ENCODE assay signal across 15 cellular contexts in the genomic region with DNA sequence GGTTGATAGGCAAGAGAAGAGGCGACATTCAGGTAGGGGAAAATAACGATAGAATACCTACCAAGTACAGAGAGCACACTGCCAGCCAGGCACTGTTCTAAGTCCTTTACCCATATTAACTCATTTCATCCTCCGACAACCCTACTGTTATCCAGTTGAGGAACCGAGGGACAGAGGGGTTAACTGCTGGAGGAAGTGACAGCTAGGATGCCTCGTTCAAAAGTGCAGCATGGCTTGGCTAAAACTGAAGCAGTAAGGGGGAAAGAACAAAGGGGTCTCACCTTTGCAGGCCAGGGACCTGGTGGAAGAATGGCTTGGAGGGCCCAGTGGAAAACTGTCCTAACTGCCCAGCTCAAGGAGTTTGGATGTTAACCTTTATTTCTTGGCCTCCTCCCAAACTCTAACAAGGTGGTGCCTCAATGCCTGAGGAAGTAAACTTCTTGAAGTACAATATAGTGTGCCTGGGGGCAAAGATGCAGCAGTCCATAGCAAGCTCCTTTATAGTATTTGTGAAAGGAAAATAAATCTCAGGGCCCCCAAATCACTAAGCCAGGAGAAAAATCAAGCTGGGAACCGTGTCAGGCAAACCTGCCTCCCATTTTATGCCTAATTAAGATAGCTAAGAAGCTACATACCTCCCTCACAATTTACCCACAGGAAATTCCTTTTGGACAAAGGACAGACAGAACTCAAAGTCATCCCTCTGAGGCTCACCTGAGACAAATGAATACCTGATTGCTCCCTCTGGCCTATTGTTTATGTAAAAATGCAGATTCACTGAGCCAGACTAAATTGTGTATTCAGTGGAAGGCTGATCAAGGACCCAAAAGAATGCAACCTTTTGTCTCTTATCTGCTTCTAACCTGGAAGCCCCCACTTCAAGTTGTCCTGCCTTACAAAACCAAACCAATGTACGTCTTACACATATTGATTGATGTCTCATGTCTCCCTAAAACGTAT. TPM values are rescaled to one million over a fixed set of nuclear protein-coding genes. Genes with fewer than 3 reads are reported as not detected.
DNase-seq lines count a peak whose midpoint lies in the region; ATAC-seq and TF ChIP-seq lines count a peak whose summit lies in the region.
"Had no signal": no experiment of that assay in that cellular context is flagged by ENCODE, and none has a peak within 500 bp of the region (broad histone marks: within the 10 kb centered on the region; RNA-seq: fewer than 3 reads in every experiment).

No MANE protein-coding gene starts in this region.

- H2AFZ ChIP-seq in osteoblast (ENCODE audit: low read length), result no peak overlapping the region

- H3K4me1 Mint-ChIP-seq in activated CD4-positive, alpha-beta T cell treated with anti-CD3 and anti-CD28 coated beads, Interleukin-2, amount 10 ng/mL, durations not matched to agents 24 days and 14 days, result peaks cover 5% of the 10 kb centered on the region
- peaks cover 18% of the 10 kb centered on the region for H3K4me1 Mint-ChIP-seq in endothelial cell (ENCODE audit: unreplicated experiment)

- H3K27me3 Mint-ChIP-seq in activated CD4-positive, alpha-beta T cell treated with anti-CD3 and anti-CD28 coated beads, Interleukin-2, amount 10 ng/mL, durations not matched to agents 24 days and 14 days, result peaks cover 52% of the 10 kb centered on the region
- peaks cover 3% of the 10 kb centered on the region for H3K27me3 Mint-ChIP-seq in endothelial cell (ENCODE audit: unreplicated experiment)

- TF ChIP-seq CTCF in endothelial cell (IDR thresholded peaks at IDR 0.05; ENCODE audit: unreplicated experiment) (no peak), osteoblast (IDR thresholded peaks at IDR 0.05; ENCODE audit: extremely low read depth, low read depth, low read length) (no peak), omental fat pad (IDR thresholded peaks at IDR 0.05) (no peak)

- H3K27me3 ChIP-seq in NT2/D1 (ENCODE audit: insufficient read depth, insufficient read length) (no peaks in the 10 kb centered on the region), osteoblast (ENCODE audit: insufficient read depth, low read length) (no peaks in the 10 kb centered on the region)
- H3K27me3 ChIP-seq: transverse colon had no signal

- peaks cover 22% of the 10 kb centered on the region for H3K79me2 ChIP-seq in osteoblast (ENCODE audit: insufficient read depth, low read length)

- peak overlapping the region; percentile 12 for H3K9ac ChIP-seq in NT2/D1 (ENCODE audit: insufficient read length, low read depth)

- H3K27ac Mint-ChIP-seq in activated CD4-positive, alpha-beta T cell treated with anti-CD3 and anti-CD28 coated beads, Interleukin-2, amount 10 ng/mL, durations not matched to agents 24 days and 14 days, result no peak overlapping the region
- H3K27ac Mint-ChIP-seq in endothelial cell (ENCODE audit: unreplicated experiment), result no peak overlapping the region

- H3K4me2 ChIP-seq in osteoblast (ENCODE audit: insufficient read depth, low read length), result no peak overlapping the region

- H3K4me1 ChIP-seq in NT2/D1 (ENCODE audit: insufficient read depth, insufficient read length), result peaks cover 4% of the 10 kb centered on the region
- H3K4me1 ChIP-seq in osteoblast (ENCODE audit: insufficient read depth, low read length), result peaks cover 22% of the 10 kb centered on the region

- peaks cover 6% of the 10 kb centered on the region for H3K36me3 ChIP-seq in NT2/D1 (ENCODE audit: insufficient read depth, insufficient read length, low read length)
- H3K36me3 ChIP-seq in osteoblast (ENCODE audit: insufficient read depth, low read length), result peaks cover under 1% of the 10 kb centered on the region
- H3K36me3 ChIP-seq: transverse colon had no signal

- H3K4me3 ChIP-seq in NT2/D1 (ENCODE audit: insufficient read length, low read depth), result no peak overlapping the region
- no peak overlapping the region for H3K4me3 ChIP-seq in osteoblast (ENCODE audit: insufficient read depth, low read length)

- ATAC-seq in omental fat pad (ENCODE audit: low FRiP score), result no peak

- intact Hi-C loops in activated CD4-positive, alpha-beta T cell treated with anti-CD3 and anti-CD28 coated beads, Interleukin-2, amount 10 ng/mL, durations not matched to agents 24 days and 14 days (cut with micrococcal nuclease), result loop anchor here (5.0 kb wide), 1 partner anchor 101 kb away; no protein-coding TSS in a partner anchor

- no peak for DNase-seq in activated CD4-positive, alpha-beta T cell treated with anti-CD3 and anti-CD28 coated beads, Interleukin-2, amount 10 ng/mL, durations not matched to agents 24 days and 14 days
- DNase-seq in activated CD4-positive, alpha-beta T cell treated with anti-CD3 and anti-CD28 coated beads, Interleukin-2, amount 50 U/mL, for 4 hours, result no peak
- no peak for DNase-seq in NT2/D1 (ENCODE audit: low read depth, low spot score)
- DNase-seq in endothelial cell (ENCODE audit: low spot score), result no peak
- DNase-seq in osteoblast (ENCODE audit: insufficient read length, low spot score, missing footprints), result peak; percentile 48
- no peak for DNase-seq in DMS153 treated with DMSO at 0.1 percent for 48 hours (lab: John Stamatoyannopoulos, UW; ENCODE audit: unreplicated experiment)
- DNase-seq in omental fat pad (ENCODE audit: low spot score), result no peak
- DNase-seq in NCI-H774 (lab: John Stamatoyannopoulos, UW), result no peak
- DNase-seq: DMS53, kidney glomerular epithelial cell, MM.1S, NCI-H2171, transverse colon had no signal

- no peaks in the 10 kb centered on the region for H3K36me3 Mint-ChIP-seq in activated CD4-positive, alpha-beta T cell treated with anti-CD3 and anti-CD28 coated beads, Interleukin-2, amount 10 ng/mL, durations not matched to agents 24 days and 14 days (ENCODE audit: low read depth)
- no peaks in the 10 kb centered on the region for H3K36me3 Mint-ChIP-seq in endothelial cell (ENCODE audit: low read depth, unreplicated experiment)

- H3K27ac ChIP-seq in osteoblast (ENCODE audit: low read depth, low read length), result no peak overlapping the region

- H3K9me3 Mint-ChIP-seq in activated CD4-positive, alpha-beta T cell treated with anti-CD3 and anti-CD28 coated beads, Interleukin-2, amount 10 ng/mL, durations not matched to agents 24 days and 14 days, result no peaks in the 10 kb centered on the region
- no peaks in the 10 kb centered on the region for H3K9me3 Mint-ChIP-seq in endothelial cell (ENCODE audit: unreplicated experiment)

- no peaks in the 10 kb centered on the region for H4K20me1 ChIP-seq in osteoblast (ENCODE audit: insufficient read depth, low read length)

- peak overlapping the region; percentile 73 for H3K4me3 Mint-ChIP-seq in activated CD4-positive, alpha-beta T cell treated with anti-CD3 and anti-CD28 coated beads, Interleukin-2, amount 10 ng/mL, durations not matched to agents 24 days and 14 days
- H3K4me3 Mint-ChIP-seq in endothelial cell (ENCODE audit: unreplicated experiment), result peak overlapping the region; percentile 81

- no peaks in the 10 kb centered on the region for H3K9me3 ChIP-seq in NT2/D1 (ENCODE audit: insufficient read depth, low read length)
- no peaks in the 10 kb centered on the region for H3K9me3 ChIP-seq in osteoblast (ENCODE audit: low read depth, low read length)
- H3K9me3 ChIP-seq: transverse colon had no signal

RNA-seq across cellular contexts. Expression of gene ITGB5, which starts 1.6 kb away (rescaled TPM):
- 2.1 and 2.2 TPM in 2 replicates for total RNA-seq in activated CD4-positive, alpha-beta T cell treated with anti-CD3 and anti-CD28 coated beads, Interleukin-2, amount 10 ng/mL, durations not matched to agents 24 days and 14 days
- total RNA-seq in endothelial cell (ENCODE audit: unreplicated experiment), result 55.2 TPM
- total RNA-seq in osteoblast, result 400 and 433 TPM in 2 replicates
- total RNA-seq in omental fat pad, result 100 to 1,000 TPM; 155 to 452 (median 234) TPM

RNA-seq across cellular contexts. Expression of gene MUC13, which starts 45.8 kb away (rescaled TPM):
- not detected in 2 replicates for total RNA-seq in activated CD4-positive, alpha-beta T cell treated with anti-CD3 and anti-CD28 coated beads, Interleukin-2, amount 10 ng/mL, durations not matched to agents 24 days and 14 days
- not detected for total RNA-seq in endothelial cell (ENCODE audit: unreplicated experiment)
- not detected in 2 replicates for total RNA-seq in osteoblast
- not detected for total RNA-seq in omental fat pad
- total RNA-seq: dermis microvascular lymphatic vessel endothelial cell, myocyte had no signal

Comparison
In these comparisons a context has a peak if more than half of its experiments do, and no peak if none do; other contexts are left out.
1. RNA of gene ITGB5, which starts 1.6 kb away (total RNA-seq): 400 to 433 TPM in osteoblast, 155 to 452 TPM in omental fat pad and 55.2 TPM in endothelial cell (single experiment); 2.1 to 2.2 TPM in activated CD4-positive, alpha-beta T cell treated with anti-CD3 and anti-CD28 coated beads, Interleukin-2, amount 10 ng/mL, durations not matched to agents 24 days and 14 days; every median in the first group is over 10 times any median in the second.